17 cellular contexts compared by ENCODE assay signal in genomic region chr6:599946-600448, GRCh38. TPM values are rescaled to one million over a fixed set of nuclear protein-coding genes. Genes with fewer than 3 reads are reported as not detected.
"Had no signal": no experiment of that assay in that cellular context is flagged by ENCODE, and none has a peak within 500 bp of the region (broad histone marks: within the 10 kb centered on the region; RNA-seq: fewer than 3 reads in every experiment).

No MANE protein-coding gene starts in this region.

- DNase-seq: KBM-7, NCI-H1092, NCI-H1436, NCI-H187, NCI-H2029, NCI-H2081 treated with DMSO at 0.1 percent for 48 hours, NCI-H2171, NCI-H226, NCI-H446, NCI-H510A, NCI-H524 treated with DMSO at 0.1 percent for 48 hours, NCI-H69, NCI-H774, Right ventricle myocardium superior, RPMI8226, SIG-M5 had no signal

- ATAC-seq: SK-N-SH treated with all-trans-retinoic acid at 6 μM for 48 hours had no signal

RNA-seq across cellular contexts. Expression of gene HUS1B, which starts 56.9 kb away (rescaled TPM):
- total RNA-seq: Right ventricle myocardium superior had no signal
